In the genomic region with DNA sequence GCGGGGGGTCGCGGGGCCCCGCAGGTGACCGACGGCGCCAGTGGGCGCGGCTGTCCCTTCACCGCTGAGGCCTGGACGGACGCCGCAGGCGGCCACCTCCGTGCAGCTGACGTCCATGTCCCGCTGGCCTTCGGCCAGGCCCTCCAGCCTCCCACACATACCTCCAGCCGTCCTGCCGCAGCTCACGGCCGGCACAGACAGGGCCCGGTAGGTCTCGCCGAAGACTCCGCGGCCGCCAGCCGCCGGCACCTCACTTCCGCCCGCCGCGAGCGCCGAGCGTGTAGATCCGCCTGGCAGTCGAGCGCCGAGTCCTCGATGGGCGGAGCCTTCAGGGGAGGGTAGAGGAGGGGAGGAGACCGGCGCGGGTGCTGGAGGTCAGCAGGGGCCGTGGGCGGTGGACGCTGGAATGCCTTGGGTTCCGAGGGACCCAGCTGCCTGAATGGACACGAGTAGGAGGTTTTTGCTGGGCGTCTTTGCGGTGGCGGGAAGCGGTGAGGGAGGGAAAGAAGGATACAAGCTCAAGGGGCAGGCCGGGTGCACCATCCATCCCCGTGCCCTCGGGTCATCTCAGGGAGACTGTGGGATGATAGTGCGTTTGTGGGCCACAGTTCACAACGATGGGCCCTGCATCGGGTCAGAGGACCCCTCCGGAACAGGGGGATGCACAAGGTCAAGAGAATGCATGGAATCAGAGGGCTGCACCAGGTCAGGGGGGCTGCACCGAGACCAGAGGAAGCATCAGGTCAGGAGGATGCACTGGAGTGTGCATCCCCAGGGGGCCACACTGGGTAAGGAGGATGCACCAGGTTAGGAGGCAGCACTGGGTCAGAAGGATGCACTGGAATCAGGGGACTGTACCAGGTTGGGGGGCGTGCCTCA, we compare ENCODE assay signal across 8 cellular contexts. TPM values are rescaled to one million over a fixed set of nuclear protein-coding genes. Genes with fewer than 3 reads are reported as not detected.
A peak's percentile ranks its signal among the peaks of the same experiment; 100 is the strongest.
DNase-seq lines count a peak whose midpoint lies in the region; ATAC-seq and TF ChIP-seq lines count a peak whose summit lies in the region.

Gene EXOC2 (minus strand): TSS at position 282 of the 879 bp plus-strand sequence. CDS start 55,321 bp downstream, outside the sequence.

- no peaks in the 10 kb centered on the region for H3K9me3 ChIP-seq in adrenal gland (replicated peaks in 1 of 3)
- H3K9me3 ChIP-seq in upper lobe of left lung: no peaks in the 10 kb centered on the region

- no peaks in the 10 kb centered on the region for H3K36me3 ChIP-seq in adrenal gland (replicated peaks in 1 of 2)
- H3K36me3 ChIP-seq in upper lobe of left lung: peaks cover 0 to 9% (median 4%) of the 10 kb centered on the region in 4 donors

- no peaks in the 10 kb centered on the region for H3K27me3 Mint-ChIP-seq in progenitor cell of endocrine pancreas

- ATAC-seq in left cardiac atrium (peak; percentile 97), upper lobe of left lung (ENCODE audit: low FRiP score in 2 of 2) (peak; percentile 93 to 98)

- TF ChIP-seq POLR2A in adrenal gland (IDR thresholded peaks at IDR 0.05): peak; percentile 67
- peak in 2 of 4 donors; percentile 68 to 83 for TF ChIP-seq POLR2A in upper lobe of left lung (IDR thresholded peaks at IDR 0.05)

- H3K4me1 Mint-ChIP-seq in progenitor cell of endocrine pancreas (ENCODE audit: low read depth): peaks cover 11% of the 10 kb centered on the region

- H3K27ac ChIP-seq in adrenal gland (peak within 1 kb of the TSS in 4 of 5 donors; percentile 81 to 93 (median 84)), upper lobe of left lung (peak within 1 kb of the TSS; percentile 86 to 91 (median 87))

- H3K4me3 Mint-ChIP-seq in progenitor cell of endocrine pancreas (ENCODE audit: low read depth): peak within 1 kb of the TSS; percentile 91

- peak within 1 kb of the TSS; percentile 79 for H3K27ac Mint-ChIP-seq in progenitor cell of endocrine pancreas

- intact Hi-C loops in T-helper 1 cell treated with Interleukin-12 subunit alpha and Interleukin-12 subunit beta and Interleukin-4 antibody, amounts not matched to agents 30 ng/mL and 1 ng/mL, for 36 hours (cut with micrococcal nuclease): loop anchor here (1.0 to 5.0 kb wide), 8 partner anchors 9 to 506 kb away; partner anchors contain the start of gene DUSP22
- intact Hi-C loops in adrenal gland (cut with DNase I) (no loop called here), left cardiac atrium (cut with DNase I) (no loop called here)

- H3K4me3 ChIP-seq in HFF-Myc (replicated peaks; ENCODE audit: low read depth, low read length) (peak within 1 kb of the TSS; percentile 76), adrenal gland (peak within 1 kb of the TSS; percentile 59 to 90 (median 74)), upper lobe of left lung (peak within 1 kb of the TSS; percentile 83 to 97 (median 91))

- 0 to 9% (median 3%) methylated on average over 14 to 64 of the region's 64 CpGs for WGBS in adrenal gland, 4 donors
- WGBS in upper lobe of left lung, 2 donors: 4 to 7% methylated on average over 19 to 46 of the region's 64 CpGs

- H3K27me3 ChIP-seq in adrenal gland (no peaks in the 10 kb centered on the region), upper lobe of left lung (no peaks in the 10 kb centered on the region)

- DNase-seq in HFF-Myc (ENCODE audit: extremely low read depth, low read depth) (no peak), NAMALWA (ENCODE audit: low spot score) (peak; percentile 86), adrenal gland (peak; percentile 82 to 88 (median 85)), left cardiac atrium (peak; percentile 90), progenitor cell of endocrine pancreas (ENCODE audit: low spot score, unreplicated experiment) (peak; percentile 78), upper lobe of left lung (peak; percentile 88 to 97)

- TF ChIP-seq CTCF in GM12873 (IDR thresholded peaks at IDR 0.05; ENCODE audit: insufficient read depth, low read depth, low read length, missing control alignments) (peak; percentile 34), HFF-Myc (IDR thresholded peaks at IDR 0.05; ENCODE audit: low read depth, low read length, missing control alignments) (peak; percentile 4), adrenal gland (IDR thresholded peaks at IDR 0.05) (no peak), progenitor cell of endocrine pancreas (IDR thresholded peaks at IDR 0.05; ENCODE audit: unreplicated experiment) (no peak), upper lobe of left lung (IDR thresholded peaks at IDR 0.05) (peak in 1 of 6 experiments; percentile 10)

- H3K9me3 Mint-ChIP-seq in progenitor cell of endocrine pancreas (ENCODE audit: low read depth): no peaks in the 10 kb centered on the region

- H3K4me1 ChIP-seq in adrenal gland (replicated peaks in 1 of 2): peaks cover 0 to 9% of the 10 kb centered on the region in 2 donors
- H3K4me1 ChIP-seq in upper lobe of left lung: peaks cover 10 to 22% (median 14%) of the 10 kb centered on the region in 4 donors

- H3K36me3 Mint-ChIP-seq in progenitor cell of endocrine pancreas (ENCODE audit: insufficient read depth): peaks cover 1% of the 10 kb centered on the region

- TF ChIP-seq EP300 in upper lobe of left lung (IDR thresholded peaks at IDR 0.05): no peak

RNA-seq across cellular contexts. Expression of gene EXOC2, which starts in this region (rescaled TPM):
- total RNA-seq in T-helper 1 cell treated with Interleukin-12 subunit alpha and Interleukin-12 subunit beta and Interleukin-4 antibody, amounts not matched to agents 30 ng/mL and 1 ng/mL, for 36 hours: 39.6 and 40.8 TPM in 2 replicates
- total RNA-seq in adrenal gland (10 to 100 TPM; 12.7 to 20.6 (median 18.7) TPM), left cardiac atrium (10 to 100 TPM; 13.3 to 14.8 TPM), progenitor cell of endocrine pancreas (24.4 and 24.8 TPM in 2 replicates), upper lobe of left lung (10 to 100 TPM; 16.5 to 31.4 (median 24.4) TPM)
- 10 to 100 TPM in 1 of 3 donors, 1 to 10 TPM in 2; 4.9 to 14.6 (median 5.1) TPM for polyA plus RNA-seq in adrenal gland

Comparison
In these comparisons a context has a peak if more than half of its experiments do, and no peak if none do; other contexts are left out.
1. CTCF ChIP-seq: peak in GM12873 (single experiment) and HFF-Myc (single experiment); none in adrenal gland (0 of 6) and progenitor cell of endocrine pancreas (single experiment).
2. Peak in every context shown above with its lines, with median percentiles within 50 percentile points of each other: H3K4me3 ChIP-seq.